In the genomic region with DNA sequence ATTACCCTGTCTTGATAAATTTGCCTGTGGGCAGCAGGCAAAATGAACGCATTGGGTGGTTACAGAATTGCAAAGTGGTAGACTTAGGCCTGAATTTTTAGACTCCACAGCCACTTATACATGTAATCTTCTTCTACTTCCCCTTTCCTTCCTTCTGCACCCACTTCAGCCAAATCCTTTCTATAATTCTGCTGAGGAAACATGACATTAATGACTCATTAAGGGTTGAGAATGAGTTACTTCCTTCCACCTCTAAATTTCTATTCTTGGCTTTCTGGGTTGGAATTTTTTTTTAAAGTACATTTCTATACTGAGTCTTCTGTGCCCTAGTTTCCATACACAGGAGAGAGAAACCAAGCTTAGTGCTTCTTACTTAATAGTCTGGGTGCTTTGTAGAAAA, we compare ENCODE assay signal across 15 cellular contexts. TPM values are rescaled to one million over a fixed set of nuclear protein-coding genes. Genes with fewer than 3 reads are reported as not detected.
DNase-seq lines count a peak whose midpoint lies in the region; ATAC-seq and TF ChIP-seq lines count a peak whose summit lies in the region.
"Had no signal": no experiment of that assay in that cellular context is flagged by ENCODE, and none has a peak within 500 bp of the region (broad histone marks: within the 10 kb centered on the region; RNA-seq: fewer than 3 reads in every experiment).

No MANE protein-coding gene starts in this region.

- H3K27me3 ChIP-seq in mesenchymal stem cell (ENCODE audit: control insufficient read depth in 1 of 2, insufficient read depth in 1 of 2, low read length in 2 of 2), result no peaks in the 10 kb centered on the region
- H3K27me3 ChIP-seq: BLaER1, vagina had no signal

- no peak overlapping the region for H3K9ac ChIP-seq in mesenchymal stem cell (ENCODE audit: low read length)
- H3K9ac ChIP-seq: BLaER1 had no signal

- no peak overlapping the region for H2BK12ac ChIP-seq in mesenchymal stem cell (ENCODE audit: low read length in 2 of 2)

- peaks cover 0 to 13% of the 10 kb centered on the region in 2 experiments for H3K36me3 ChIP-seq in mesenchymal stem cell (ENCODE audit: control insufficient read depth in 1 of 2, insufficient read depth in 2 of 2, low read depth in 1 of 2, low read length in 2 of 2)
- H3K36me3 ChIP-seq: vagina had no signal

- no peak overlapping the region for H3K23ac ChIP-seq in mesenchymal stem cell (ENCODE audit: low read length in 2 of 2)

- no peak overlapping the region for H3K4me2 ChIP-seq in mesenchymal stem cell (ENCODE audit: low read length, poor library complexity, severe bottlenecking)
- H3K4me2 ChIP-seq: BLaER1 had no signal

- no peak overlapping the region for H2AK5ac ChIP-seq in mesenchymal stem cell (ENCODE audit: low read length, severe bottlenecking)

- peaks cover 25% of the 10 kb centered on the region for H3K9me3 ChIP-seq in mesenchymal stem cell (ENCODE audit: control insufficient read depth, low read length)

- H3K4ac ChIP-seq in mesenchymal stem cell (ENCODE audit: low read depth in 1 of 2, low read length in 2 of 2), result no peak overlapping the region

- H2AFZ ChIP-seq in mesenchymal stem cell (ENCODE audit: low read depth, low read length), result no peak overlapping the region

- no peak overlapping the region for H3K18ac ChIP-seq in mesenchymal stem cell (ENCODE audit: low read depth in 1 of 2, low read length in 2 of 2)

- H4K91ac ChIP-seq in mesenchymal stem cell (ENCODE audit: low read length), result no peak overlapping the region

- no peak overlapping the region for H2BK15ac ChIP-seq in mesenchymal stem cell (ENCODE audit: low read depth, poor library complexity, severe bottlenecking)

- peaks cover 11% of the 10 kb centered on the region for H3K4me1 ChIP-seq in mesenchymal stem cell (ENCODE audit: control insufficient read depth, insufficient read depth, low read depth, low read length)
- H3K4me1 ChIP-seq: vagina had no signal

- H2BK120ac ChIP-seq in mesenchymal stem cell (ENCODE audit: low read depth, low read length), result no peak overlapping the region

- 75% methylated on average over 1 of the region's 1 CpG for WGBS in mesenchymal stem cell

- no peak overlapping the region for H4K8ac ChIP-seq in mesenchymal stem cell (ENCODE audit: low read length)

- no peak overlapping the region for H3K14ac ChIP-seq in mesenchymal stem cell (ENCODE audit: low read length in 2 of 2)

- TF ChIP-seq CTCF in VCaP (conservative IDR thresholded peaks at IDR 0.05), result no peak

- H3K4me3 ChIP-seq in mesenchymal stem cell (ENCODE audit: insufficient read depth in 1 of 2, low read depth in 1 of 2, low read length in 2 of 2), result no peak overlapping the region
- H3K4me3 ChIP-seq: BLaER1, vagina had no signal

- DNase-seq in Kasumi-1 (lab: John Stamatoyannopoulos, UW), result peak; percentile 94 to 97
- peak; percentile 41 for DNase-seq in mesenchymal stem cell
- DNase-seq in NCI-H1105 (lab: John Stamatoyannopoulos, UW), result no peak
- no peak for DNase-seq in NCI-H1105 treated with DMSO at 0.1 percent for 48 hours (lab: John Stamatoyannopoulos, UW)
- DNase-seq in stimulated activated CD4-positive, alpha-beta T cell treated with anti-CD3 and anti-CD28 coated beads, Interleukin-15, amount 100 ng/mL, for 24 hours, result no peak
- DNase-seq in NCI-H345 (lab: John Stamatoyannopoulos, UW), result no peak
- DNase-seq: activated CD4-positive, alpha-beta T cell treated with anti-CD3 and anti-CD28 coated beads for 1 hour; GOT3; NCI-H2227 treated with DMSO at 0.1 percent for 48 hours; nephron progenitor cell; SHP77 treated with DMSO at 0.1 percent for 48 hours had no signal

- peak; percentile 74 for ATAC-seq in GM18502 (IDR thresholded peaks at IDR 0.05; ENCODE audit: poor library complexity, unreplicated experiment)

- H3K79me1 ChIP-seq in mesenchymal stem cell (replicated peaks; ENCODE audit: low read length, poor library complexity, severe bottlenecking), result peaks cover 30% of the 10 kb centered on the region

- no peak overlapping the region for H2BK5ac ChIP-seq in mesenchymal stem cell (ENCODE audit: low read depth, low read length, poor library complexity, severe bottlenecking)

- H3K27ac ChIP-seq in VCaP (peak overlapping the region; percentile 67; the same call in 1 of the 2 replicates), mesenchymal stem cell (ENCODE audit: low read length, poor library complexity, severe bottlenecking) (no peak overlapping the region)
- H3K27ac ChIP-seq: BLaER1, vagina had no signal

RNA-seq across cellular contexts. Expression of a gene that starts 10.1 kb away (rescaled TPM):
- polyA plus RNA-seq in mesenchymal stem cell (2013, experiment 1 of 2), result 44.7 TPM
- polyA plus RNA-seq in mesenchymal stem cell (2013, experiment 2 of 2), result 50.7 TPM

Comparison
In these comparisons a context has a peak if more than half of its experiments do, and no peak if none do; other contexts are left out.
1. DNase-seq: peak in Kasumi-1 (2 of 2) and mesenchymal stem cell (single experiment); none in NCI-H1105 (single experiment), NCI-H1105 treated with DMSO at 0.1 percent for 48 hours (single experiment), stimulated activated CD4-positive, alpha-beta T cell treated with anti-CD3 and anti-CD28 coated beads, Interleukin-15, amount 100 ng/mL, for 24 hours (single experiment) and NCI-H345 (single experiment).